In the genomic region with DNA sequence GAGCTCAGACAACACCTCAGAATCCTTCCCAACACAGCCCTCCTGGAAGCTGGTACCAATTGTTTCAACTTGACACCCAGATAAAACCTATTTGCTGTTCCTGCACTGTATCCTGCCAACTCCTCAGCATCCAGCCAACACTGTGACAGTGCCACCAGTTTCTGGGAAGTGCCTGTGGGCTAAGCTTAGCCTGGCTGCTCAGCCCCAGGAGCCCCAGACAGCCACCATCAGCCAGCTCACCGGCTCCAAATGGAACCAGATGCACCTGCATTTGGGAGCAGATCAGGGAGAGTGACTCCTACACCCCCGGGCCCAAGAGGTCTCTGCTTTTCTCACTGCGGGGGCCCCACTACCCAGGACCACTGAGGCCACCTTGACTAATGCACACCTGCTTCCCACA, we compare ENCODE assay signal across 17 cellular contexts.
"Had no signal": no experiment of that assay in that cellular context is flagged by ENCODE, and none has a peak within 500 bp of the region (broad histone marks: within the 10 kb centered on the region; RNA-seq: fewer than 3 reads in every experiment).

No MANE protein-coding gene starts in this region.

- ATAC-seq: lower lobe of right lung, T-helper 17 cell, upper lobe of right lung had no signal

- H3K27me3 ChIP-seq: adrenal gland, cardiac muscle cell, dorsolateral prefrontal cortex, upper lobe of right lung had no signal

- FAIRE-seq: small intestine had no signal

- H3K9me3 ChIP-seq: adrenal gland, lower lobe of right lung, upper lobe of right lung had no signal

- H3K4me3 ChIP-seq: adrenal gland, cardiac muscle cell, dorsolateral prefrontal cortex, lower lobe of right lung, upper lobe of right lung had no signal

- DNase-seq: activated CD4-positive, alpha-beta T cell treated with anti-CD3 and anti-CD28 coated beads, Interleukin-2, amount 50 U/mL, for 48 hours; activated naive CD4-positive, alpha-beta T cell treated with anti-CD3 and anti-CD28 coated beads, Interleukin-2, amount 10 ng/mL, durations not matched to agents 7 days and 5 days; activated T-cell treated with anti-CD3 and anti-CD28 coated beads, Interleukin-2, amount 50 U/mL, for 1 hour; adrenal gland; endodermal cell; erythroblast; kidney glomerular epithelial cell; lower lobe of right lung; midbrain; small intestine; stimulated activated CD4-positive, alpha-beta T cell treated with anti-CD3 and anti-CD28 coated beads, Interleukin-4, amount 100 ng/mL, for 24 hours; stimulated activated naive CD4-positive, alpha-beta T cell treated with Interleukin-2 at 50 U/mL for 16 hours; T-helper 17 cell; upper lobe of right lung; WERI-Rb-1 had no signal

- H3K36me3 ChIP-seq: adrenal gland, cardiac muscle cell, lower lobe of right lung, upper lobe of right lung, WERI-Rb-1 had no signal

- H3K27ac ChIP-seq: adrenal gland, lower lobe of right lung, upper lobe of right lung, WERI-Rb-1 had no signal
